17 cellular contexts compared by ENCODE assay signal in genomic region chr6:35796236-35796635, GRCh38. TPM values are rescaled to one million over a fixed set of nuclear protein-coding genes. Genes with fewer than 3 reads are reported as not detected.
DNase-seq lines count a peak whose midpoint lies in the region; ATAC-seq, FAIRE-seq and TF ChIP-seq lines count a peak whose summit lies in the region.
"Had no signal": no experiment of that assay in that cellular context is flagged by ENCODE, and none has a peak within 500 bp of the region (broad histone marks: within the 10 kb centered on the region; RNA-seq: fewer than 3 reads in every experiment).

No MANE protein-coding gene starts in this region.

- H3K23ac ChIP-seq in neuronal stem cell (ENCODE audit: low read depth, low read length, poor library complexity) = no peak overlapping the region

- no peak overlapping the region for H2BK5ac ChIP-seq in neuronal stem cell (ENCODE audit: low read length)

- H3K4me1 ChIP-seq in neuronal stem cell (ENCODE audit: control insufficient read depth in 2 of 2, insufficient read depth in 1 of 2, low read depth in 1 of 2, low read length in 2 of 2) = no peaks in the 10 kb centered on the region

- no peak overlapping the region for H4K8ac ChIP-seq in neuronal stem cell (ENCODE audit: low read depth, low read length)

- H3K4me2 ChIP-seq in neuronal stem cell (ENCODE audit: insufficient read depth, low read length, poor library complexity, severe bottlenecking) = no peak overlapping the region
- H3K4me2 ChIP-seq: BLaER1 treated with 17β-estradiol and CSF1 and Interleukin-3, amounts not matched to agents 10 nM and 100 nM had no signal

- intact Hi-C loops in posterior vena cava (cut with DNase I) = no loop called here

- H3K4ac ChIP-seq in neuronal stem cell (ENCODE audit: low read length) = no peak overlapping the region

- no peak for ATAC-seq in T-helper 17 cell

- FAIRE-seq in bronchial epithelial cell (lab: Jason Lieb, UNC) = no peak
- FAIRE-seq: GM12891 had no signal

- no peaks in the 10 kb centered on the region for H3K79me1 ChIP-seq in neuronal stem cell (ENCODE audit: low read depth, low read length)

- H3K4me1 Mint-ChIP-seq in T-helper 17 cell = no peaks in the 10 kb centered on the region

- WGBS in neuronal stem cell (ENCODE audit: extremely low coverage in 2 of 2, insufficient read length in 2 of 2, insufficient replicate concordance in 1 of 2), 2 donors = no CpG with 5 or more reads among the region's 4 CpGs

- H3K4me3 ChIP-seq in bronchial epithelial cell (ENCODE audit: low read depth, low read length) (no peak overlapping the region), neuronal stem cell (ENCODE audit: low read length in 2 of 2) (no peak overlapping the region)
- H3K4me3 ChIP-seq: BLaER1 treated with 17β-estradiol and CSF1 and Interleukin-3, amounts not matched to agents 10 nM and 100 nM had no signal

- peak overlapping the region; percentile 79 for H3K27ac Mint-ChIP-seq in T-helper 17 cell
- H3K27ac Mint-ChIP-seq: CD4-positive, alpha-beta T cell had no signal

- no peaks in the 10 kb centered on the region for H3K36me3 Mint-ChIP-seq in T-helper 17 cell (ENCODE audit: low read depth)

- no peak overlapping the region for H2BK12ac ChIP-seq in neuronal stem cell (ENCODE audit: low read length)

- no peak overlapping the region for H2AK5ac ChIP-seq in neuronal stem cell (ENCODE audit: low read depth, low read length)

- H2AFZ ChIP-seq in neuronal stem cell (ENCODE audit: low read length) = no peak overlapping the region

- no peak overlapping the region for H3K9ac ChIP-seq in neuronal stem cell (ENCODE audit: low read depth, low read length, poor library complexity)
- H3K9ac ChIP-seq: BLaER1 treated with 17β-estradiol and CSF1 and Interleukin-3, amounts not matched to agents 10 nM and 100 nM had no signal

- no peak for TF ChIP-seq CTCF in GM13976 (IDR thresholded peaks at IDR 0.05; ENCODE audit: borderline replicate concordance, control extremely low read depth, extremely low read depth, insufficient read depth, missing control alignments)
- TF ChIP-seq CTCF in bronchial epithelial cell (IDR thresholded peaks at IDR 0.05; ENCODE audit: insufficient read depth, low read length, severe bottlenecking) = no peak

- H2BK15ac ChIP-seq in neuronal stem cell (ENCODE audit: low read length) = no peak overlapping the region

- H3K36me3 ChIP-seq in bronchial epithelial cell (ENCODE audit: control insufficient read depth, insufficient read depth, low read length) (no peaks in the 10 kb centered on the region), neuronal stem cell (replicated peaks in 1 of 2; ENCODE audit: control insufficient read depth in 2 of 2, insufficient read depth in 2 of 2, low read length in 2 of 2) (no peaks in the 10 kb centered on the region)
- H3K36me3 ChIP-seq: BLaER1 treated with 17β-estradiol and CSF1 and Interleukin-3, amounts not matched to agents 10 nM and 100 nM had no signal

- DNase-seq in GM13976 (ENCODE audit: low spot score) (peak; percentile 22), T-helper 17 cell (no peak), bronchial epithelial cell (ENCODE audit: low read depth) (peak; percentile 36), neuronal stem cell (ENCODE audit: low spot score) (no peak), T-helper 2 cell (no peak), posterior vena cava (ENCODE audit: low spot score) (no peak)
- no peak for DNase-seq in activated T-cell treated with anti-CD3 and anti-CD28 coated beads, Interleukin-2, amount 50 U/mL, for 1 hour
- DNase-seq: ACHN; CD4-positive, alpha-beta T cell; DMS79; H9; IMR-90 had no signal

- no peaks in the 10 kb centered on the region for H3K9me3 ChIP-seq in T-helper 17 cell (ENCODE audit: control insufficient read depth, low read length, poor library complexity, severe bottlenecking)
- H3K9me3 ChIP-seq in neuronal stem cell (replicated peaks in 1 of 2; ENCODE audit: control insufficient read depth in 2 of 2, insufficient read depth in 1 of 2, low read depth in 1 of 2, low read length in 2 of 2) = no peaks in the 10 kb centered on the region
- H3K9me3 ChIP-seq: BLaER1 treated with 17β-estradiol and CSF1 and Interleukin-3, amounts not matched to agents 10 nM and 100 nM had no signal

- H3K27ac ChIP-seq in neuronal stem cell (replicated peaks; ENCODE audit: low read length) = no peak overlapping the region
- H3K27ac ChIP-seq: BLaER1 treated with 17β-estradiol and CSF1 and Interleukin-3, amounts not matched to agents 10 nM and 100 nM had no signal

- no peak overlapping the region for H3K4me3 Mint-ChIP-seq in T-helper 17 cell
- H3K4me3 Mint-ChIP-seq: CD4-positive, alpha-beta T cell; H9 had no signal

- peaks cover 3% of the 10 kb centered on the region for H3K27me3 ChIP-seq in bronchial epithelial cell (ENCODE audit: control insufficient read depth, insufficient read depth, low read length)
- H3K27me3 ChIP-seq in neuronal stem cell (ENCODE audit: control insufficient read depth in 3 of 3, insufficient read depth in 3 of 3, low read depth in 1 of 3, low read length in 3 of 3) = peaks cover 0 to 17% (median 0%) of the 10 kb centered on the region in 3 experiments
- H3K27me3 ChIP-seq: BLaER1 treated with 17β-estradiol and CSF1 and Interleukin-3, amounts not matched to agents 10 nM and 100 nM had no signal

- peaks cover 29% of the 10 kb centered on the region for H3K27me3 Mint-ChIP-seq in T-helper 17 cell

- H2BK120ac ChIP-seq in neuronal stem cell (ENCODE audit: low read depth, low read length) = no peak overlapping the region

- H4K91ac ChIP-seq in neuronal stem cell (ENCODE audit: low read depth, low read length, poor library complexity) = no peak overlapping the region

- in situ Hi-C loops in GM13976 (cut with MboI; ENCODE audit: low sequenced_read_pairs, unreplicated experiment) = no loop called here

- peak overlapping the region; percentile 25 for H3K14ac ChIP-seq in neuronal stem cell (ENCODE audit: low read length)

- H3K18ac ChIP-seq in neuronal stem cell (ENCODE audit: low read length) = no peak overlapping the region

RNA-seq across cellular contexts. Expression of gene CLPS, which starts 0.9 kb away (rescaled TPM):
- total RNA-seq in T-helper 17 cell (not detected), bronchial epithelial cell (not detected in 2 replicates), posterior vena cava (1 to 10 TPM in 1 of 2 donors, not detected in 1; 2.2 TPM)
- polyA plus RNA-seq in neuronal stem cell (2013, experiment 1 of 2) = not detected
- not detected for polyA plus RNA-seq in neuronal stem cell (2013, experiment 2 of 2)
- total RNA-seq: A172; CD4-positive, alpha-beta T cell; G401; H9; HT-29; IMR-90 had no signal
- polyA plus RNA-seq: IMR-90 had no signal

RNA-seq across cellular contexts. Expression of gene LHFPL5, which starts 8.9 kb away (rescaled TPM):
- total RNA-seq in T-helper 17 cell (not detected), bronchial epithelial cell (not detected in 2 replicates), posterior vena cava (not detected)
- polyA plus RNA-seq in neuronal stem cell (2013, experiment 1 of 2) = not detected
- polyA plus RNA-seq in neuronal stem cell (2013, experiment 2 of 2) = 0.03 TPM
- total RNA-seq: A172; CD4-positive, alpha-beta T cell; G401; H9; IMR-90 had no signal
- polyA plus RNA-seq: IMR-90 had no signal

RNA-seq across cellular contexts. Expression of gene CLPSL1, which starts 15.4 kb away (rescaled TPM):
- total RNA-seq in T-helper 17 cell (not detected), bronchial epithelial cell (not detected in 2 replicates), posterior vena cava (not detected)
- 0.84 TPM for polyA plus RNA-seq in neuronal stem cell (2013, experiment 1 of 2)
- 0.64 TPM for polyA plus RNA-seq in neuronal stem cell (2013, experiment 2 of 2)
- total RNA-seq: A172; CD4-positive, alpha-beta T cell; G401; H9; HT-29; IMR-90 had no signal
- polyA plus RNA-seq: IMR-90 had no signal

RNA-seq across cellular contexts. Expression of gene CLPSL2, which starts 19.8 kb away (rescaled TPM):
- total RNA-seq in T-helper 17 cell = not detected
- total RNA-seq in bronchial epithelial cell = not detected in 2 replicates
- 4.3 TPM for polyA plus RNA-seq in neuronal stem cell (2013, experiment 1 of 2)
- 5.3 TPM for polyA plus RNA-seq in neuronal stem cell (2013, experiment 2 of 2)
- not detected for total RNA-seq in posterior vena cava
- total RNA-seq: CD4-positive, alpha-beta T cell; G401; HT-29; IMR-90 had no signal
- polyA plus RNA-seq: IMR-90 had no signal

RNA-seq across cellular contexts. Expression of gene ARMC12, which starts 59.4 kb away (rescaled TPM):
- total RNA-seq in T-helper 17 cell = 1 to 10 TPM in 1 of 2 donors, under 1 TPM in 1; 0.78 to 1.2 TPM
- 0.13 and 0.53 TPM in 2 replicates for total RNA-seq in bronchial epithelial cell
- 1.7 TPM for polyA plus RNA-seq in neuronal stem cell (2013, experiment 1 of 2)
- 2.0 TPM for polyA plus RNA-seq in neuronal stem cell (2013, experiment 2 of 2)
- total RNA-seq in posterior vena cava = 1 to 10 TPM in 1 of 2 donors, under 1 TPM in 1; 0.57 to 1.1 TPM
- total RNA-seq: G401, HT-29 had no signal

Comparison
In these comparisons a context has a peak if more than half of its experiments do, and no peak if none do; other contexts are left out.
1. DNase-seq: peak in GM13976 (single experiment) and bronchial epithelial cell (single experiment); none in T-helper 17 cell (0 of 3), neuronal stem cell (single experiment), T-helper 2 cell (0 of 5), activated T-cell treated with anti-CD3 and anti-CD28 coated beads, Interleukin-2, amount 50 U/mL, for 1 hour (single experiment) and posterior vena cava (single experiment).